Comparison of ENCODE assay signal across 17 cellular contexts in genomic region chr13:103516009-103516795, GRCh38.
DNase-seq lines count a peak whose midpoint lies in the region; ATAC-seq and TF ChIP-seq lines count a peak whose summit lies in the region.
"Had no signal": no experiment of that assay in that cellular context is flagged by ENCODE, and none has a peak within 500 bp of the region (broad histone marks: within the 10 kb centered on the region; RNA-seq: fewer than 3 reads in every experiment).

No MANE protein-coding gene starts in this region.

- DNase-seq in NCI-H146 treated with DMSO at 0.1 percent for 48 hours (lab: John Stamatoyannopoulos, UW; ENCODE audit: unreplicated experiment) (peak; percentile 65), WTC11 (ENCODE audit: low spot score) (no peak), nephron progenitor cell (no peak), breast epithelium (ENCODE audit: low spot score in 2 of 2) (no peak), ACHN (no peak), lower leg skin (ENCODE audit: low spot score in 2 of 2) (no peak)
- DNase-seq: CD8-positive, alpha-beta memory T cell; GM23248; KG1; NCI-H1092; NCI-H1694; NCI-H2171; SIG-M5 had no signal

- H3K27ac Mint-ChIP-seq in WTC11 (peak overlapping the region; percentile 30), nephron progenitor cell (peak overlapping the region; percentile 27)
- H3K27ac Mint-ChIP-seq: CD8-positive, alpha-beta memory T cell had no signal

- ATAC-seq in GM19324 (IDR thresholded peaks at IDR 0.05; ENCODE audit: low FRiP score, unreplicated experiment) (peak; percentile 33), WTC11 (peak; percentile 86), GM19452 (IDR thresholded peaks at IDR 0.05; ENCODE audit: unreplicated experiment) (no peak)
- ATAC-seq: HepG2 had no signal

- CTCF ChIA-PET in WTC11 (lab: Charles Lee), result interaction anchor here (0.8 kb wide), 1 partner anchor 646 kb away, joined by 3 read pairs; no protein-coding TSS in a partner anchor

- no peak for TF ChIP-seq POLR2A in breast epithelium (IDR thresholded peaks at IDR 0.05)
- TF ChIP-seq POLR2A in lower leg skin (IDR thresholded peaks at IDR 0.05), result no peak

- H3K4me3 Mint-ChIP-seq in WTC11, result no peak overlapping the region
- H3K4me3 Mint-ChIP-seq in nephron progenitor cell, result no peak overlapping the region
- H3K4me3 Mint-ChIP-seq: CD8-positive, alpha-beta memory T cell had no signal

- H3K4me3 ChIP-seq in breast epithelium, result no peak overlapping the region
- H3K4me3 ChIP-seq in lower leg skin (ENCODE audit: low read depth, poor library complexity, severe bottlenecking), result no peak overlapping the region
- H3K4me3 ChIP-seq: BLaER1 treated with 17β-estradiol and CSF1 and Interleukin-3, amounts not matched to agents 10 nM and 100 nM; GM23248 had no signal

- no peaks in the 10 kb centered on the region for H3K36me3 Mint-ChIP-seq in WTC11
- H3K36me3 Mint-ChIP-seq in nephron progenitor cell (ENCODE audit: low read depth), result no peaks in the 10 kb centered on the region
- H3K36me3 Mint-ChIP-seq: CD8-positive, alpha-beta memory T cell had no signal

- no peaks in the 10 kb centered on the region for H3K36me3 ChIP-seq in breast epithelium
- H3K36me3 ChIP-seq: BLaER1 treated with 17β-estradiol and CSF1 and Interleukin-3, amounts not matched to agents 10 nM and 100 nM had no signal

- H3K4me1 ChIP-seq in breast epithelium, result no peaks in the 10 kb centered on the region
- H3K4me1 ChIP-seq: BLaER1 treated with 17β-estradiol and CSF1 and Interleukin-3, amounts not matched to agents 10 nM and 100 nM had no signal

- H3K27me3 Mint-ChIP-seq in WTC11 (ENCODE audit: low read depth), result no peaks in the 10 kb centered on the region
- peaks cover 7% of the 10 kb centered on the region for H3K27me3 Mint-ChIP-seq in nephron progenitor cell (ENCODE audit: low read depth, poor library complexity)
- H3K27me3 Mint-ChIP-seq: CD8-positive, alpha-beta memory T cell had no signal

- POLR2A ChIA-PET in WTC11 (lab: Charles Lee), result interaction anchor here (0.6 kb wide), 1 partner anchor 241 kb away, joined by 3 read pairs; no protein-coding TSS in a partner anchor

- no peak for TF ChIP-seq CTCF in WTC11 (IDR thresholded peaks at IDR 0.05)
- TF ChIP-seq CTCF in nephron progenitor cell (IDR thresholded peaks at IDR 0.05), result no peak
- TF ChIP-seq CTCF in breast epithelium (IDR thresholded peaks at IDR 0.05), result no peak
- no peak for TF ChIP-seq CTCF in lower leg skin (IDR thresholded peaks at IDR 0.05)

- H3K27ac ChIP-seq in breast epithelium, result no peak overlapping the region
- H3K27ac ChIP-seq: BLaER1 treated with 17β-estradiol and CSF1 and Interleukin-3, amounts not matched to agents 10 nM and 100 nM; GM23248 had no signal

- WGBS in lower leg skin, 2 donors, result 80 to 83% methylated on average over 6 of the region's 6 CpGs

- intact Hi-C loops in breast epithelium (cut with DNase I; ENCODE audit: low total_unique reads), result no loop called here
- intact Hi-C loops in lower leg skin (cut with DNase I; ENCODE audit: low total_unique reads), result no loop called here

- in situ Hi-C loops in ACHN (cut with HindIII; ENCODE audit: low pct_ligation_motif_present, low pct_unique_long_range_greater_than_20kb, low sequenced_read_pairs), result no loop called here

- no peaks in the 10 kb centered on the region for H3K27me3 ChIP-seq in breast epithelium
- H3K27me3 ChIP-seq: BLaER1 treated with 17β-estradiol and CSF1 and Interleukin-3, amounts not matched to agents 10 nM and 100 nM had no signal

- no peaks in the 10 kb centered on the region for H3K9me3 ChIP-seq in breast epithelium
- H3K9me3 ChIP-seq: BLaER1 treated with 17β-estradiol and CSF1 and Interleukin-3, amounts not matched to agents 10 nM and 100 nM had no signal

- H3K4me1 Mint-ChIP-seq in WTC11 (peaks cover 10% of the 10 kb centered on the region), nephron progenitor cell (peaks cover 23% of the 10 kb centered on the region)
- H3K4me1 Mint-ChIP-seq: CD8-positive, alpha-beta memory T cell had no signal

- H3K9me3 Mint-ChIP-seq in WTC11 (no peaks in the 10 kb centered on the region), nephron progenitor cell (no peaks in the 10 kb centered on the region)

TF ChIP-seq in WTC11, 78 proteins besides CTCF, POLR2A, EP300 and RAD21:
- TF ChIP-seq USF1 (CRISPR knock-in tag; IDR thresholded peaks at IDR 0.05), result no peak
- TF ChIP-seq ERG (CRISPR knock-in tag; IDR thresholded peaks at IDR 0.05), result no peak
- TF ChIP-seq TCF7 (CRISPR knock-in tag; IDR thresholded peaks at IDR 0.05; ENCODE audit: low read depth), result no peak
- no peak for TF ChIP-seq NFYB (CRISPR knock-in tag; conservative IDR thresholded peaks at IDR 0.05; ENCODE audit: low read depth)
- TF ChIP-seq PRRX2 (CRISPR knock-in tag; IDR thresholded peaks at IDR 0.05), result no peak
- TF ChIP-seq KAT7 (CRISPR knock-in tag; IDR thresholded peaks at IDR 0.05; ENCODE audit: borderline replicate concordance), result no peak
- TF ChIP-seq MAX (CRISPR knock-in tag; IDR thresholded peaks at IDR 0.05), result no peak
- no peak for TF ChIP-seq ZNF512 (CRISPR knock-in tag; IDR thresholded peaks at IDR 0.05; ENCODE audit: borderline replicate concordance)
- TF ChIP-seq MYBL2 (CRISPR knock-in tag; IDR thresholded peaks at IDR 0.05), result no peak
- TF ChIP-seq ATF1 (CRISPR knock-in tag; IDR thresholded peaks at IDR 0.05), result no peak
- TF ChIP-seq ATF6 (CRISPR knock-in tag; IDR thresholded peaks at IDR 0.05), result no peak
